Comparison of ENCODE assay signal across 14 cellular contexts in genomic region chr2:205032093-205032551, GRCh38.
DNase-seq lines count a peak whose midpoint lies in the region; ATAC-seq lines count a peak whose summit lies in the region.
"Had no signal": no experiment of that assay in that cellular context is flagged by ENCODE, and none has a peak within 500 bp of the region (broad histone marks: within the 10 kb centered on the region; RNA-seq: fewer than 3 reads in every experiment).

No MANE protein-coding gene starts in this region.

- no peaks in the 10 kb centered on the region for H3K27me3 ChIP-seq in trophoblast cell (ENCODE audit: insufficient read depth, low read length)
- H3K27me3 ChIP-seq: BE2C had no signal

- peak overlapping the region; percentile 75 for H3K4ac ChIP-seq in trophoblast cell (ENCODE audit: low read depth, low read length)

- H4K91ac ChIP-seq in trophoblast cell (ENCODE audit: low read depth, low read length) = peak overlapping the region; percentile 87

- H3K4me1 ChIP-seq in trophoblast cell (ENCODE audit: control insufficient read depth in 1 of 2, insufficient read depth in 2 of 2, low read length in 2 of 2) = peaks cover 0 to 2% of the 10 kb centered on the region in 2 experiments

- peak overlapping the region; percentile 47 for H4K8ac ChIP-seq in trophoblast cell (ENCODE audit: low read depth, low read length)

- no peak overlapping the region for H3K4me2 ChIP-seq in trophoblast cell (ENCODE audit: low read length)
- H3K4me2 ChIP-seq: A549 had no signal

- no peak overlapping the region for H3K23ac ChIP-seq in trophoblast cell (ENCODE audit: low read length)

- peak overlapping the region; percentile 45 for H3K18ac ChIP-seq in trophoblast cell (ENCODE audit: low read length)

- H3K4me3 ChIP-seq in trophoblast cell (ENCODE audit: low read depth, low read length) = no peak overlapping the region
- H3K4me3 ChIP-seq: A549, GM12878 had no signal

- H3K14ac ChIP-seq in trophoblast cell (ENCODE audit: low read length) = peak overlapping the region; percentile 77

- H2AK5ac ChIP-seq in trophoblast cell (ENCODE audit: low read length) = peak overlapping the region; percentile 83

- no peak overlapping the region for H3K27ac ChIP-seq in trophoblast cell (ENCODE audit: low read depth, low read length)
- H3K27ac ChIP-seq: A549, C4-2B had no signal

- H3K9ac ChIP-seq in trophoblast cell (ENCODE audit: low read length) = no peak overlapping the region

- H3K9me3 ChIP-seq in trophoblast cell (ENCODE audit: insufficient read depth, low read depth, low read length) = no peaks in the 10 kb centered on the region
- H3K9me3 ChIP-seq: A549, BE2C had no signal

- H2BK5ac ChIP-seq in trophoblast cell (ENCODE audit: low read depth, low read length, poor library complexity) = peak overlapping the region; percentile 84

- H2BK120ac ChIP-seq in trophoblast cell (ENCODE audit: insufficient read depth, low read length, poor library complexity) = peak overlapping the region; percentile 94

- no peaks in the 10 kb centered on the region for H3K79me2 ChIP-seq in trophoblast cell (ENCODE audit: control insufficient read depth, insufficient read depth, low read length, poor library complexity)

- no peak overlapping the region for H4K12ac ChIP-seq in trophoblast cell (ENCODE audit: low read depth, low read length)

- ATAC-seq in GM19467 (IDR thresholded peaks at IDR 0.05; ENCODE audit: unreplicated experiment) (no peak), GM19452 (IDR thresholded peaks at IDR 0.05; ENCODE audit: unreplicated experiment) (no peak)
- ATAC-seq: A549, GM12878 had no signal

- DNase-seq in NCI-H2171 (lab: John Stamatoyannopoulos, UW) (peak; percentile 26), NCI-H2171 treated with DMSO at 0.1 percent for 48 hours (lab: John Stamatoyannopoulos, UW) (peak; percentile 67), dermis microvascular lymphatic vessel endothelial cell (ENCODE audit: low read depth in 2 of 2) (peak; percentile 17 to 65), trophoblast cell (no peak)
- DNase-seq: BE2C; CD4-positive, alpha-beta memory T cell; DMS79; GOT3; H9 had no signal

- peak overlapping the region; percentile 98 for H2BK12ac ChIP-seq in trophoblast cell (ENCODE audit: low read length)

- peaks cover 6% of the 10 kb centered on the region for H3K79me1 ChIP-seq in trophoblast cell (ENCODE audit: low read length)

- H3K36me3 ChIP-seq in trophoblast cell (ENCODE audit: control insufficient read depth in 1 of 2, insufficient read depth in 2 of 2, low read length in 2 of 2) = no peaks in the 10 kb centered on the region
- H3K36me3 ChIP-seq: BE2C had no signal

- no CpG with 5 or more reads among the region's 4 CpGs for WGBS in trophoblast cell (ENCODE audit: extremely low coverage, insufficient coverage, insufficient read length)

- no peak overlapping the region for H2AFZ ChIP-seq in trophoblast cell (ENCODE audit: insufficient read depth, low read length, poor library complexity)

Comparison
In these comparisons a context has a peak if more than half of its experiments do, and no peak if none do; other contexts are left out.
1. DNase-seq: peak in NCI-H2171 (single experiment), NCI-H2171 treated with DMSO at 0.1 percent for 48 hours (single experiment) and dermis microvascular lymphatic vessel endothelial cell (2 of 2); none in trophoblast cell (0 of 2).